In genomic region chr13:84118845-84119409, GRCh38 we compare ENCODE assay signal across 13 cellular contexts.
"Had no signal": no experiment of that assay in that cellular context is flagged by ENCODE, and none has a peak within 500 bp of the region (broad histone marks: within the 10 kb centered on the region; RNA-seq: fewer than 3 reads in every experiment).

No MANE protein-coding gene starts in this region.

- H3K9me3 ChIP-seq: ascending aorta, esophagus squamous epithelium, heart left ventricle, pancreas, upper lobe of right lung had no signal

- H3K36me3 ChIP-seq: ascending aorta, esophagus squamous epithelium, heart left ventricle, pancreas, upper lobe of right lung had no signal

- FAIRE-seq: islet of Langerhans had no signal

- H3K4me1 ChIP-seq: ascending aorta, heart left ventricle, pancreas, upper lobe of right lung had no signal

- H3K4me3 ChIP-seq: ascending aorta, esophagus squamous epithelium, heart left ventricle, pancreas, upper lobe of right lung had no signal

- H3K27me3 ChIP-seq: ascending aorta, esophagus squamous epithelium, heart left ventricle, pancreas, upper lobe of right lung had no signal

- DNase-seq: activated CD4-positive, alpha-beta T cell treated with anti-CD3 and anti-CD28 coated beads, Interleukin-2, amount 50 U/mL, for 48 hours; activated CD4-positive, CD25-positive, alpha-beta regulatory T cell treated with anti-CD3 and anti-CD28 coated beads, Interleukin-2, amount 50 U/mL, for 72 hours; activated gamma-delta T cell treated with Interleukin-2 at 50 U/mL for 16 hours; activated naive CD8-positive, alpha-beta T cell treated with anti-CD3 and anti-CD28 coated beads, Interleukin-2, amount 10 ng/mL, durations not matched to agents 7 days and 5 days; activated T-cell treated with anti-CD3 and anti-CD28 coated beads, Interleukin-2, amount 50 U/mL, for 48 hours; esophagus squamous epithelium; heart left ventricle; pancreas; stimulated activated CD4-positive, alpha-beta T cell treated with anti-CD3 and anti-CD28 coated beads, Interleukin-4, amount 100 ng/mL, for 1 hour; stimulated activated CD8-positive, alpha-beta memory T cell treated with anti-CD3 and anti-CD28 coated beads, Interleukin-4, amount 100 ng/mL, for 48 hours; upper lobe of right lung had no signal

- H3K27ac ChIP-seq: ascending aorta, esophagus squamous epithelium, heart left ventricle, pancreas, upper lobe of right lung had no signal
